34 cellular contexts compared by ENCODE assay signal in the genomic region with DNA sequence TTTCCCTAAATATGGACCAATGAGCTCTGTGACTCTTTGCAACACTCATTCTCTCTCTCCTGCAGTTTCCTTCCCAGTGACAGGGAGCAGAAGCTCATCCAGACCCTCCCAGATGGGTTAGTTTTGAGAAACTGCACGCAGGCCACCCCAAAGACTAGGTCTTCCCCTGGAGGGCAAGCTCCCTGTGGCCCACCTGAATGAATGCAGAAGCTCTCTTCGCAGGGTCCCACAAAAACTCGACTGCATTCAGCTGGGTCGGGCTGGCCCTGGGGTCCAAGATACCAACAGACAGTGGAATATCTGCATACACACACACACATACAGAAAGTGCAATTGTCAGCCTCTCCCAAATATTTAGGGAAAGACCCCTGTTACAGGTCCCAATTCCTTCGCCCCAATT. TPM values are rescaled to one million over a fixed set of nuclear protein-coding genes. Genes with fewer than 3 reads are reported as not detected.
"Had no signal": no experiment of that assay in that cellular context is flagged by ENCODE, and none has a peak within 500 bp of the region (broad histone marks: within the 10 kb centered on the region; RNA-seq: fewer than 3 reads in every experiment).

No MANE protein-coding gene starts in this region.

- H3K9me3 Mint-ChIP-seq: activated B cell treated with CpG ODN at 0.5 μM for 24 hours; activated CD8-positive, alpha-beta T cell treated with anti-CD3 and anti-CD28 coated beads for 36 hours; activated naive CD4-positive, alpha-beta T cell treated with anti-CD3 and anti-CD28 coated beads, Interleukin-2, amount 10 ng/mL, durations not matched to agents 7 days and 5 days; activated naive CD4-positive, alpha-beta T cell treated with anti-CD3 and anti-CD28 coated beads, Interleukin-2, amount 50 U/mL, for 72 hours; activated naive CD8-positive, alpha-beta T cell treated with anti-CD3 and anti-CD28 coated beads, Interleukin-2, amount 10 ng/mL, durations not matched to agents 7 days and 5 days; activated T-cell treated with anti-CD3 and anti-CD28 coated beads, Interleukin-2, amount 50 U/mL, for 4 hours; activated T-helper 17 cell treated with anti-CD3 and anti-CD28 coated beads, Interleukin-2, amount 50 U/mL, for 72 hours; central memory CD8-positive, alpha-beta T cell; effector memory CD8-positive, alpha-beta T cell; T-helper 2 cell treated with Interferon-gamma antibody and Interleukin-4, amounts not matched to agents 5 μg/mL and 100 μg/mL, for 36 hours had no signal

- H3K4me1 ChIP-seq: ascending aorta, breast epithelium, esophagus muscularis mucosa, foreskin keratinocyte, gastrocnemius medialis had no signal

- H3K27ac ChIP-seq: ascending aorta, breast epithelium, cardiac muscle cell, esophagus muscularis mucosa, foreskin keratinocyte, gastrocnemius medialis, WERI-Rb-1 had no signal

- H3K27ac Mint-ChIP-seq: activated B cell treated with CpG ODN at 0.5 μM for 24 hours; activated CD8-positive, alpha-beta T cell treated with anti-CD3 and anti-CD28 coated beads for 36 hours; activated naive CD4-positive, alpha-beta T cell treated with anti-CD3 and anti-CD28 coated beads, Interleukin-2, amount 10 ng/mL, durations not matched to agents 7 days and 5 days; activated naive CD4-positive, alpha-beta T cell treated with anti-CD3 and anti-CD28 coated beads, Interleukin-2, amount 50 U/mL, for 72 hours; activated naive CD8-positive, alpha-beta T cell treated with anti-CD3 and anti-CD28 coated beads, Interleukin-2, amount 10 ng/mL, durations not matched to agents 7 days and 5 days; activated T-helper 17 cell treated with anti-CD3 and anti-CD28 coated beads, Interleukin-2, amount 50 U/mL, for 72 hours; brain; effector memory CD8-positive, alpha-beta T cell; T-helper 17 cell; T-helper 2 cell treated with Interferon-gamma antibody and Interleukin-4, amounts not matched to agents 5 μg/mL and 100 μg/mL, for 36 hours had no signal

- H3K4me3 ChIP-seq: ascending aorta, breast epithelium, cardiac muscle cell, esophagus muscularis mucosa, gastrocnemius medialis had no signal

- H3K4me3 Mint-ChIP-seq: activated B cell treated with CpG ODN at 0.5 μM for 24 hours; activated CD8-positive, alpha-beta T cell treated with anti-CD3 and anti-CD28 coated beads for 36 hours; activated naive CD4-positive, alpha-beta T cell treated with anti-CD3 and anti-CD28 coated beads, Interleukin-2, amount 10 ng/mL, durations not matched to agents 7 days and 5 days; activated naive CD8-positive, alpha-beta T cell treated with anti-CD3 and anti-CD28 coated beads, Interleukin-2, amount 10 ng/mL, durations not matched to agents 7 days and 5 days; activated T-cell treated with anti-CD3 and anti-CD28 coated beads, Interleukin-2, amount 50 U/mL, for 4 hours; activated T-helper 17 cell treated with anti-CD3 and anti-CD28 coated beads, Interleukin-2, amount 50 U/mL, for 72 hours; brain; central memory CD8-positive, alpha-beta T cell; effector memory CD8-positive, alpha-beta T cell; T-helper 17 cell; T-helper 2 cell treated with Interferon-gamma antibody and Interleukin-4, amounts not matched to agents 5 μg/mL and 100 μg/mL, for 36 hours had no signal

- H3K36me3 Mint-ChIP-seq: activated naive CD4-positive, alpha-beta T cell treated with anti-CD3 and anti-CD28 coated beads, Interleukin-2, amount 10 ng/mL, durations not matched to agents 7 days and 5 days; activated naive CD4-positive, alpha-beta T cell treated with anti-CD3 and anti-CD28 coated beads, Interleukin-2, amount 50 U/mL, for 72 hours; activated naive CD8-positive, alpha-beta T cell treated with anti-CD3 and anti-CD28 coated beads, Interleukin-2, amount 10 ng/mL, durations not matched to agents 7 days and 5 days; brain had no signal

- H3K27me3 ChIP-seq: ascending aorta, breast epithelium, cardiac muscle cell, esophagus muscularis mucosa, foreskin keratinocyte, gastrocnemius medialis had no signal

- H3K27me3 Mint-ChIP-seq: activated B cell treated with CpG ODN at 0.5 μM for 24 hours, brain had no signal

- ATAC-seq: activated CD4-positive, CD25-positive, alpha-beta regulatory T cell treated with anti-CD3 and anti-CD28 coated beads, Interleukin-2, amount 50 U/mL, for 24 hours; activated CD8-positive, alpha-beta T cell treated with anti-CD3 and anti-CD28 coated beads for 36 hours; activated naive CD4-positive, alpha-beta T cell treated with anti-CD3 and anti-CD28 coated beads, Interleukin-2, amount 50 U/mL, for 72 hours; activated T-cell treated with anti-CD3 and anti-CD28 coated beads, Interleukin-2, amount 50 U/mL, for 4 hours; activated T-helper 17 cell treated with anti-CD3 and anti-CD28 coated beads, Interleukin-2, amount 50 U/mL, for 72 hours; effector memory CD8-positive, alpha-beta T cell; foreskin keratinocyte; gastrocnemius medialis; T-helper 17 cell had no signal

- H3K4me1 Mint-ChIP-seq: activated B cell treated with CpG ODN at 0.5 μM for 24 hours; activated naive CD4-positive, alpha-beta T cell treated with anti-CD3 and anti-CD28 coated beads, Interleukin-2, amount 10 ng/mL, durations not matched to agents 7 days and 5 days; activated naive CD8-positive, alpha-beta T cell treated with anti-CD3 and anti-CD28 coated beads, Interleukin-2, amount 10 ng/mL, durations not matched to agents 7 days and 5 days; activated T-helper 17 cell treated with anti-CD3 and anti-CD28 coated beads, Interleukin-2, amount 50 U/mL, for 72 hours; brain; central memory CD8-positive, alpha-beta T cell; T-helper 17 cell had no signal

- H3K36me3 ChIP-seq: ascending aorta, breast epithelium, cardiac muscle cell, esophagus muscularis mucosa, gastrocnemius medialis had no signal

- H3K9me3 ChIP-seq: ascending aorta, breast epithelium, esophagus muscularis mucosa, gastrocnemius medialis had no signal

- DNase-seq: activated B cell treated with CpG ODN at 0.5 μM for 24 hours; activated CD4-positive, alpha-beta T cell treated with anti-CD3 and anti-CD28 coated beads for 48 hours; activated CD4-positive, alpha-beta T cell treated with anti-CD3 and anti-CD28 coated beads, Interleukin-2, amount 50 U/mL, for 1 hour; activated CD4-positive, alpha-beta T cell treated with anti-CD3 and anti-CD28 coated beads, Interleukin-2, amount 50 U/mL, for 48 hours; activated CD8-positive, alpha-beta memory T cell treated with anti-CD3 and anti-CD28 coated beads for 24 hours; activated CD8-positive, alpha-beta T cell treated with anti-CD3 and anti-CD28 coated beads for 36 hours; activated gamma-delta T cell; activated naive CD4-positive, alpha-beta T cell; activated naive CD4-positive, alpha-beta T cell treated with anti-CD3 and anti-CD28 coated beads, Interleukin-2, amount 10 ng/mL, durations not matched to agents 7 days and 5 days; activated naive CD8-positive, alpha-beta T cell treated with anti-CD3 and anti-CD28 coated beads, Interleukin-2, amount 10 ng/mL, durations not matched to agents 7 days and 5 days; activated T-cell treated with anti-CD3 and anti-CD28 coated beads, Interleukin-2, amount 50 U/mL, for 4 hours; cortex of kidney; dermis blood vessel endothelial cell; effector CD4-positive, alpha-beta T cell; effector memory CD8-positive, alpha-beta T cell; erythroblast; foreskin keratinocyte; gastrocnemius medialis; glutamatergic neuron; SW 1271; T-helper 1 cell; T-helper 17 cell; T1000; WERI-Rb-1 had no signal

RNA-seq across cellular contexts. Expression of gene TFCP2L1, which starts 37.0 kb away (rescaled TPM):
- total RNA-seq: cardiac muscle cell had no signal
